In the genomic region with DNA sequence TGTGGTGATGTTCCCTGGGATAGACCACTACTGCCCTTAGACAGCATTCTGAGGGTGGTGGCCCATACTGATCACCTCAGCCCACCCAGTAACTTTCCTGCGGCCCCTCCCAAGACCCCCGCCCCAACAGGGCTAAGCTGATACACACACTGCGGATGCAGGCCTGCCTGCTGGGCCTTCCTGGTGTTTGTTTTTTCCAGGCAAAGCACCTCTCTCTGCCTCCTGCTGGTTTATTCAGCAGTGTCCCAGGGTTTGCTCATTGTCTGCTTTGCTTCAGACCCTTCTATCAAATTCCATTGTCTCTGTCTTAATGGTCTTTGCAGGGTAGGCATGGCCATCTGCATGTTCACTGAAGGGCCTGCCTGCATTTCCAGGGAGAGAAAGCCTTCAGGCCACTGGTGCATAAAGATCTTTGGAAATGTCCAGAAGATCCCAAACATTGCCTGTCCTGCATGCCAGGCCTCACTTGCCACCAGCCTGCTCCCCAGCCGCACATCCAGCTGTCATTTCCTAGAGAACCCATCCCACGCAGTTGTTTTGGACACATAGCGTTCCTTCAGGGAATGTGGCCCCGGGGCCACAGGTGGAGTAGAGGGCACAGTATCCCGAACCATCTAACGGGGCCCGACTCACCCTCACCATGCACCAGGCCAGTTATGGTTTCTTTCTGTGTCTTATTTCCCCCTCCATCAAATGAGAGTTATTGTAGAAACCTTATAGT, we compare ENCODE assay signal across 23 cellular contexts. TPM values are rescaled to one million over a fixed set of nuclear protein-coding genes. Genes with fewer than 3 reads are reported as not detected.
DNase-seq lines count a peak whose midpoint lies in the region; ATAC-seq and TF ChIP-seq lines count a peak whose summit lies in the region.
"Had no signal": no experiment of that assay in that cellular context is flagged by ENCODE, and none has a peak within 500 bp of the region (broad histone marks: within the 10 kb centered on the region; RNA-seq: fewer than 3 reads in every experiment).

No MANE protein-coding gene starts in this region.

- H3K14ac ChIP-seq in H9 (ENCODE audit: insufficient read depth, low read length) = no peak overlapping the region

- H3K4me3 ChIP-seq in BLaER1 = no peak overlapping the region
- no peak overlapping the region for H3K4me3 ChIP-seq in ascending aorta
- H3K4me3 ChIP-seq: cardiac muscle cell, esophagus squamous epithelium, PC-9, SK-N-MC had no signal

- no peak overlapping the region for H4K8ac ChIP-seq in H9 (replicated peaks; ENCODE audit: insufficient read length, low read depth, low read length)

- no peak for TF ChIP-seq CTCF in H9 (conservative IDR thresholded peaks at IDR 0.05)
- no peak for TF ChIP-seq CTCF in brain (conservative IDR thresholded peaks at IDR 0.05)
- no peak for TF ChIP-seq CTCF in ascending aorta (IDR thresholded peaks at IDR 0.05)

- intact Hi-C loops in ascending aorta (cut with DNase I) = no loop called here

- ATAC-seq in GM19395 (IDR thresholded peaks at IDR 0.05; ENCODE audit: unreplicated experiment) (no peak), HG03175 (IDR thresholded peaks at IDR 0.05; ENCODE audit: unreplicated experiment) (no peak)
- ATAC-seq in stimulated activated naive CD8-positive, alpha-beta T cell treated with anti-CD3 and anti-CD28 coated beads, Interleukin-15, amount 100 ng/mL, for 72 hours = no peak
- ATAC-seq: activated T-cell treated with anti-CD3 and anti-CD28 coated beads, Interleukin-2, amount 50 U/mL, for 4 hours had no signal

- no peak overlapping the region for H3K9ac ChIP-seq in BLaER1
- no peak overlapping the region for H3K9ac ChIP-seq in H9 (ENCODE audit: extremely low read depth, insufficient read length, low read length)

- H2BK120ac ChIP-seq in H9 (ENCODE audit: low read depth, low read length, poor library complexity, severe bottlenecking) = no peak overlapping the region

- H3K36me3 Mint-ChIP-seq in H9 (ENCODE audit: insufficient read depth in 1 of 3, low read depth in 3 of 3) (peaks cover 27 to 37% (median 36%) of the 10 kb centered on the region in 3 experiments), brain (peaks cover 52% of the 10 kb centered on the region), immature natural killer cell (peaks cover 13 to 33% (median 26%) of the 10 kb centered on the region in 3 donors)

- H3T11ph ChIP-seq in H9 (ENCODE audit: low read length) = no peak overlapping the region

- WGBS in H9 (ENCODE audit: extremely low coverage, insufficient read length, low lambda C conversion rate) = no CpG with 5 or more reads among the region's 10 CpGs

- H3K79me2 ChIP-seq in H9 (ENCODE audit: insufficient read depth, low read length) = peaks cover 35% of the 10 kb centered on the region; the same call in 1 of the 2 replicates

- H2BK12ac ChIP-seq in H9 (ENCODE audit: insufficient read length, low read depth, low read length) = no peak overlapping the region

- H3K27ac ChIP-seq in BLaER1 (no peak overlapping the region), H9 (ENCODE audit: insufficient read length, low read depth, low read length) (peak overlapping the region; percentile 56), ascending aorta (peak overlapping the region in 1 of 2 donors; percentile 48)
- H3K27ac ChIP-seq: cardiac muscle cell, esophagus squamous epithelium, PC-9, SK-N-MC had no signal

- H3K4me2 ChIP-seq in BLaER1 = peak overlapping the region; percentile 18; the same call in 1 of the 2 replicates
- peak overlapping the region; percentile 20 for H3K4me2 ChIP-seq in H9 (ENCODE audit: insufficient read depth, insufficient read length, low read length)
- H3K4me2 ChIP-seq: PC-9 had no signal

- H3K27ac Mint-ChIP-seq in H9 (peak overlapping the region; percentile 82 to 99 (median 97)), brain (peak overlapping the region in 3 of 5 experiments; percentile 33 to 72 (median 66)), immature natural killer cell (peak overlapping the region in 4 of 6 donors; percentile 31 to 69 (median 50))
- no peak overlapping the region for H3K27ac Mint-ChIP-seq in stimulated activated naive CD8-positive, alpha-beta T cell treated with anti-CD3 and anti-CD28 coated beads, Interleukin-15, amount 100 ng/mL, for 72 hours

- no peaks in the 10 kb centered on the region for H3K27me3 ChIP-seq in BLaER1
- no peaks in the 10 kb centered on the region for H3K27me3 ChIP-seq in H9 (ENCODE audit: insufficient read depth, low read length)
- H3K27me3 ChIP-seq in ascending aorta = no peaks in the 10 kb centered on the region
- H3K27me3 ChIP-seq: cardiac muscle cell, esophagus squamous epithelium had no signal

- DNase-seq in H9 (peak; percentile 73), immature natural killer cell (no peak), ascending aorta (ENCODE audit: low spot score in 2 of 2) (no peak)
- DNase-seq in stimulated activated naive CD8-positive, alpha-beta T cell treated with anti-CD3 and anti-CD28 coated beads, Interleukin-15, amount 100 ng/mL, for 72 hours = no peak
- DNase-seq: activated CD4-positive, alpha-beta T cell treated with anti-CD3 and anti-CD28 coated beads, Interleukin-2, amount 50 U/mL, for 1 hour; activated T-cell treated with anti-CD3 and anti-CD28 coated beads, Interleukin-2, amount 50 U/mL, for 4 hours; EL; esophagus squamous epithelium; IMR-90; left cardiac atrium; midbrain; MV-4-11; NCI-H2029 treated with DMSO at 0.1 percent for 48 hours; NCI-H526 treated with DMSO at 0.1 percent for 48 hours; nucleus accumbens; PC-9; stimulated activated CD4-positive, alpha-beta T cell treated with anti-CD3 and anti-CD28 coated beads, Interleukin-2, amount 100 ng/mL, for 48 hours had no signal

- H4K20me1 ChIP-seq in BLaER1 = peaks cover 100% of the 10 kb centered on the region
- H4K20me1 ChIP-seq in H9 (ENCODE audit: control insufficient read depth, insufficient read depth, insufficient read length) = no peaks in the 10 kb centered on the region

- H2BK20ac ChIP-seq in H9 (ENCODE audit: low read depth, low read length, poor library complexity, severe bottlenecking) = no peak overlapping the region

- no peak overlapping the region for H2AFZ ChIP-seq in H9 (ENCODE audit: low read length)
- H2AFZ ChIP-seq: PC-9 had no signal

- no peak overlapping the region for H2BK15ac ChIP-seq in H9 (ENCODE audit: low read depth, low read length)

- no peak overlapping the region for H3K18ac ChIP-seq in H9 (ENCODE audit: insufficient read length, low read depth, low read length)

- H3K9me3 ChIP-seq in BLaER1 (peaks cover 35% of the 10 kb centered on the region), H9 (ENCODE audit: control insufficient read depth, low read depth, low read length) (peaks cover 4% of the 10 kb centered on the region), ascending aorta (peaks cover 8 to 19% of the 10 kb centered on the region in 2 donors)

- H3K4me1 Mint-ChIP-seq in H9 (peaks cover 66 to 76% of the 10 kb centered on the region in 2 experiments), brain (peaks cover 69% of the 10 kb centered on the region), immature natural killer cell (peaks cover 67 to 92% of the 10 kb centered on the region in 2 donors)
- H3K4me1 Mint-ChIP-seq in stimulated activated naive CD8-positive, alpha-beta T cell treated with anti-CD3 and anti-CD28 coated beads, Interleukin-15, amount 100 ng/mL, for 72 hours = peaks cover 63% of the 10 kb centered on the region

- H3K4me1 ChIP-seq in BLaER1 = peaks cover 69% of the 10 kb centered on the region
- peaks cover 25% of the 10 kb centered on the region for H3K4me1 ChIP-seq in H9 (ENCODE audit: insufficient read depth, low read length)
- peaks cover 4 to 56% of the 10 kb centered on the region in 2 donors for H3K4me1 ChIP-seq in ascending aorta

- no peak overlapping the region for H3K23ac ChIP-seq in H9 (ENCODE audit: insufficient read length, low read depth, low read length)

- no peak overlapping the region for H4K5ac ChIP-seq in H9 (ENCODE audit: insufficient read length, low read depth, low read length)

- H2AK5ac ChIP-seq in H9 (ENCODE audit: insufficient read length, low read length) = no peak overlapping the region

- H3K56ac ChIP-seq in H9 (ENCODE audit: insufficient read length, low read depth, low read length) = no peak overlapping the region

- H3K27me3 Mint-ChIP-seq in H9 (ENCODE audit: low read depth) = no peaks in the 10 kb centered on the region; the same call in 1 of the 2 replicates
- peaks cover 4% of the 10 kb centered on the region for H3K27me3 Mint-ChIP-seq in brain
- peaks cover 7 to 13% (median 7%) of the 10 kb centered on the region in 3 donors for H3K27me3 Mint-ChIP-seq in immature natural killer cell (ENCODE audit: low read depth in 3 of 3)
- H3K27me3 Mint-ChIP-seq in stimulated activated naive CD8-positive, alpha-beta T cell treated with anti-CD3 and anti-CD28 coated beads, Interleukin-15, amount 100 ng/mL, for 72 hours = no peaks in the 10 kb centered on the region

- peaks cover 13% of the 10 kb centered on the region for H3K79me1 ChIP-seq in H9 (ENCODE audit: insufficient read depth, low read depth, low read length, poor library complexity, severe bottlenecking)

- H3K4me3 Mint-ChIP-seq in H9 (peak overlapping the region; percentile 8 to 61; a peak in 4 of 5 replicates), brain (no peak overlapping the region), immature natural killer cell (no peak overlapping the region)
- H3K4me3 Mint-ChIP-seq in stimulated activated naive CD8-positive, alpha-beta T cell treated with anti-CD3 and anti-CD28 coated beads, Interleukin-15, amount 100 ng/mL, for 72 hours = no peak overlapping the region
- H3K4me3 Mint-ChIP-seq: activated T-cell treated with anti-CD3 and anti-CD28 coated beads, Interleukin-2, amount 50 U/mL, for 4 hours had no signal

- H3K4ac ChIP-seq in H9 (ENCODE audit: low read depth, low read length) = no peak overlapping the region

- H2BK5ac ChIP-seq in H9 (ENCODE audit: insufficient read length, low read length) = no peak overlapping the region

- H3K9me3 Mint-ChIP-seq in H9 (peaks cover 20 to 22% of the 10 kb centered on the region in 2 experiments), brain (peaks cover 26 to 49% (median 35%) of the 10 kb centered on the region in 5 experiments), immature natural killer cell (peaks cover 10 to 21% (median 17%) of the 10 kb centered on the region in 6 donors)
- peaks cover 20% of the 10 kb centered on the region in 2 donors for H3K9me3 Mint-ChIP-seq in stimulated activated naive CD8-positive, alpha-beta T cell treated with anti-CD3 and anti-CD28 coated beads, Interleukin-15, amount 100 ng/mL, for 72 hours

- H3K36me3 ChIP-seq in BLaER1 = peaks cover 92% of the 10 kb centered on the region
- H3K36me3 ChIP-seq in ascending aorta = no peaks in the 10 kb centered on the region
- H3K36me3 ChIP-seq: cardiac muscle cell had no signal

- H3K23me2 ChIP-seq in H9 (ENCODE audit: insufficient read length, low read depth, low read length, poor library complexity, severe bottlenecking) = no peaks in the 10 kb centered on the region

- no peak overlapping the region for H4K91ac ChIP-seq in H9 (ENCODE audit: insufficient read length, low read depth, low read length)

RNA-seq across cellular contexts. Expression of a gene that starts 50.2 kb away (rescaled TPM):
- total RNA-seq in H9 (2021) (77.0 and 81.6 TPM in 2 replicates), ascending aorta (216 TPM)
- polyA plus RNA-seq in brain (ENCODE audit: insufficient read depth, low read depth, low replicate concordance) (52.6 TPM), immature natural killer cell (10 to 100 TPM in 1 of 3 donors, 1 to 10 TPM in 2; 4.1 to 12.5 (median 5.6) TPM)

Comparison
In these comparisons a context has a peak if more than half of its experiments do, and no peak if none do; other contexts are left out.
1. H3K27ac Mint-ChIP-seq: peak in H9 (3 of 3), brain (3 of 5) and immature natural killer cell (4 of 6); none in stimulated activated naive CD8-positive, alpha-beta T cell treated with anti-CD3 and anti-CD28 coated beads, Interleukin-15, amount 100 ng/mL, for 72 hours (0 of 2).
2. H3K4me3 Mint-ChIP-seq: peak in H9 (2 of 2); none in brain (0 of 5), immature natural killer cell (0 of 5) and stimulated activated naive CD8-positive, alpha-beta T cell treated with anti-CD3 and anti-CD28 coated beads, Interleukin-15, amount 100 ng/mL, for 72 hours (0 of 2).